1 cellular context compared by ENCODE assay signal in genomic region chr2:69962986-69963730, GRCh38.
TF ChIP-seq lines count a peak whose summit lies in the region.

No MANE protein-coding gene starts in this region.

TF ChIP-seq in H1, 55 proteins besides CTCF, POLR2A, EP300 and RAD21:
- TF ChIP-seq EGR1 (IDR thresholded peaks at IDR 0.05; ENCODE audit: borderline replicate concordance, low read depth, low read length), result no peak
- no peak for TF ChIP-seq CHD2 (IDR thresholded peaks at IDR 0.05; ENCODE audit: low read length)
- TF ChIP-seq KDM5A (IDR thresholded peaks at IDR 0.05; ENCODE audit: low read length), result no peak
- TF ChIP-seq RNF2 (IDR thresholded peaks at IDR 0.05; ENCODE audit: borderline replicate concordance, low read depth, low read length, missing control alignments, poor library complexity, severe bottlenecking), result no peak
TF ChIP-seq in H1: peak in this region for 0.
